In genomic region chr16:969508-970378, GRCh38 we compare ENCODE assay signal across 9 cellular contexts. TPM values are rescaled to one million over a fixed set of nuclear protein-coding genes. Genes with fewer than 3 reads are reported as not detected.
DNase-seq lines count a peak whose midpoint lies in the region; ATAC-seq, FAIRE-seq and TF ChIP-seq lines count a peak whose summit lies in the region.
"Had no signal": no experiment of that assay in that cellular context is flagged by ENCODE, and none has a peak within 500 bp of the region (broad histone marks: within the 10 kb centered on the region; RNA-seq: fewer than 3 reads in every experiment).

No MANE protein-coding gene starts in this region.

- TF ChIP-seq CTCF in D721Med (IDR thresholded peaks at IDR 0.05; ENCODE audit: insufficient read depth, missing control alignments): no peak

- in situ Hi-C loops in HAP-1 (cut with MboI; ENCODE audit: low sequenced_read_pairs): no loop called here

- peak overlapping the region; percentile 78 for H3K4me3 ChIP-seq in HAP-1
- H3K4me3 ChIP-seq in rectal smooth muscle tissue (ENCODE audit: low read length): peak overlapping the region; percentile 88

- H3K9me3 ChIP-seq in HAP-1: peaks cover 3% of the 10 kb centered on the region; the same call in 1 of the 2 replicates

- H3K36me3 ChIP-seq in HAP-1 (replicated peaks): no peaks in the 10 kb centered on the region
- no peaks in the 10 kb centered on the region for H3K36me3 ChIP-seq in rectal smooth muscle tissue (ENCODE audit: control insufficient read depth, insufficient read depth, low read length)

- intact Hi-C loops in left cardiac atrium (cut with DNase I): no loop called here

- peak; percentile 49 for DNase-seq in AG08395 (ENCODE audit: low spot score)
- DNase-seq in HAP-1 (ENCODE audit: low spot score in 2 of 2): peak in 1 of 2 experiments; percentile 51
- peak; percentile 43 to 55 for DNase-seq in activated T-cell treated with anti-CD3 and anti-CD28 coated beads, Interleukin-2, amount 50 U/mL, for 48 hours
- peak; percentile 54 for DNase-seq in left cardiac atrium
- no peak for DNase-seq in D721Med (ENCODE audit: insufficient read length, low spot score)

- peak overlapping the region; percentile 84 for H3K27ac ChIP-seq in rectal smooth muscle tissue (ENCODE audit: low read depth, low read length)

- ATAC-seq in left cardiac atrium (peak; percentile 5 to 31), HG03565 (IDR thresholded peaks at IDR 0.05; ENCODE audit: unreplicated experiment) (no peak), GM18498 (IDR thresholded peaks at IDR 0.05; ENCODE audit: unreplicated experiment) (no peak)

- FAIRE-seq in D721Med (lab: Jason Lieb, UNC): no peak
- FAIRE-seq: frontal cortex had no signal

- peaks cover 12% of the 10 kb centered on the region for H3K4me1 ChIP-seq in HAP-1
- H3K4me1 ChIP-seq in rectal smooth muscle tissue (ENCODE audit: control insufficient read depth, insufficient read depth, low read length): peaks cover 8% of the 10 kb centered on the region

- no peak overlapping the region for H3K9ac ChIP-seq in rectal smooth muscle tissue (ENCODE audit: low read length)

- no peaks in the 10 kb centered on the region for H3K27me3 ChIP-seq in HAP-1 (ENCODE audit: low read depth)
- peaks cover 2% of the 10 kb centered on the region for H3K27me3 ChIP-seq in rectal smooth muscle tissue (ENCODE audit: control insufficient read depth, insufficient read depth, low read length)

RNA-seq across cellular contexts. Expression of gene LMF1, which starts 1.0 kb away (rescaled TPM):
- 10 to 100 TPM; 11.9 to 12.0 TPM for total RNA-seq in left cardiac atrium

RNA-seq across cellular contexts. Expression of gene SOX8, which starts 11.8 kb away (rescaled TPM):
- 1 to 10 TPM; 1.3 to 3.0 TPM for total RNA-seq in left cardiac atrium

Comparison
In these comparisons a context has a peak if more than half of its experiments do, and no peak if none do; other contexts are left out.
1. ATAC-seq: peak in left cardiac atrium (2 of 2); none in HG03565 (single experiment) and GM18498 (single experiment).